In genomic region chr10:117163954-117164292, GRCh38 we compare ENCODE assay signal across 27 cellular contexts. TPM values are rescaled to one million over a fixed set of nuclear protein-coding genes. Genes with fewer than 3 reads are reported as not detected.
DNase-seq lines count a peak whose midpoint lies in the region; ATAC-seq and TF ChIP-seq lines count a peak whose summit lies in the region.
"Had no signal": no experiment of that assay in that cellular context is flagged by ENCODE, and none has a peak within 500 bp of the region (broad histone marks: within the 10 kb centered on the region; RNA-seq: fewer than 3 reads in every experiment).

No MANE protein-coding gene starts in this region.

- no peak overlapping the region for H3K27ac ChIP-seq in CD8-positive, alpha-beta memory T cell (ENCODE audit: low read depth, low read length)
- H3K27ac ChIP-seq in hepatocyte: no peak overlapping the region
- H3K27ac ChIP-seq in psoas muscle: no peak overlapping the region
- no peak overlapping the region for H3K27ac ChIP-seq in prostate gland
- H3K27ac ChIP-seq: adrenal gland, breast epithelium, parathyroid adenoma, right lobe of liver, stomach had no signal

- peak overlapping the region; percentile 82 for H3K4me2 ChIP-seq in hepatocyte

- H3K79me2 ChIP-seq in hepatocyte: no peaks in the 10 kb centered on the region
- H3K79me2 ChIP-seq: parathyroid adenoma had no signal

- H2AFZ ChIP-seq in hepatocyte: peak overlapping the region; percentile 52
- H2AFZ ChIP-seq: parathyroid adenoma had no signal

- no peak for TF ChIP-seq POLR2A in prostate gland (IDR thresholded peaks at IDR 0.05)

- 6% methylated on average over 11 of the region's 11 CpGs for WGBS in hepatocyte (ENCODE audit: low lambda C conversion rate, missing lambda C conversion rate)
- 24 to 58% (median 41%) methylated on average over 11 of the region's 11 CpGs for whole genome bisulfite sequencing in psoas muscle, 3 donors
- WGBS in prostate gland: 18% methylated on average over 11 of the region's 11 CpGs

- H4K20me1 ChIP-seq in hepatocyte (ENCODE audit: insufficient read depth, poor library complexity, severe bottlenecking): no peaks in the 10 kb centered on the region

- H3K9me3 Mint-ChIP-seq in CD8-positive, alpha-beta memory T cell: peaks cover 0 to 3% (median 0%) of the 10 kb centered on the region in 5 donors
- H3K9me3 Mint-ChIP-seq: activated CD4-positive, alpha-beta memory T cell treated with anti-CD3 and anti-CD28 coated beads, Interleukin-2, amount 10 ng/mL, durations not matched to agents 7 days and 5 days had no signal

- no peak overlapping the region for H3K4me3 ChIP-seq in CD8-positive, alpha-beta memory T cell (ENCODE audit: low read length)
- H3K4me3 ChIP-seq in hepatocyte (no peak overlapping the region), psoas muscle (peak overlapping the region; percentile 32), prostate gland (no peak overlapping the region)
- H3K4me3 ChIP-seq: right lobe of liver had no signal

- POLR2A ChIA-PET in CD8-positive, alpha-beta memory T cell (lab: Charles Lee): no interaction called here

- peak overlapping the region in 5 of 7 donors; percentile 15 to 76 (median 43) for H3K4me3 Mint-ChIP-seq in CD8-positive, alpha-beta memory T cell
- peak overlapping the region; percentile 31 for H3K4me3 Mint-ChIP-seq in T-helper 17 cell
- H3K4me3 Mint-ChIP-seq: activated CD4-positive, alpha-beta memory T cell treated with anti-CD3 and anti-CD28 coated beads, Interleukin-2, amount 10 ng/mL, durations not matched to agents 7 days and 5 days had no signal

- H3K9me2 ChIP-seq in hepatocyte (replicated peaks; ENCODE audit: insufficient read depth): no peaks in the 10 kb centered on the region

- TF ChIP-seq CTCF in hepatocyte (IDR thresholded peaks at IDR 0.05; ENCODE audit: poor library complexity) (no peak), psoas muscle (IDR thresholded peaks at IDR 0.05) (no peak), prostate gland (IDR thresholded peaks at IDR 0.05) (no peak)

- DNase-seq in CD8-positive, alpha-beta memory T cell: no peak
- DNase-seq in T-helper 17 cell (no peak), hepatocyte (ENCODE audit: low spot score) (no peak), psoas muscle (no peak), RPMI8226 (no peak), amniotic stem cell (lab: John Stamatoyannopoulos, UW) (no peak), NCI-H2196 treated with DMSO at 0.1 percent for 48 hours (lab: John Stamatoyannopoulos, UW; ENCODE audit: unreplicated experiment) (no peak), prostate gland (ENCODE audit: low spot score) (no peak)
- DNase-seq: activated CD4-positive, alpha-beta memory T cell treated with anti-CD3 and anti-CD28 coated beads, Interleukin-2, amount 10 ng/mL, durations not matched to agents 7 days and 5 days; activated CD4-positive, CD25-positive, alpha-beta regulatory T cell; activated gamma-delta T cell treated with Interleukin-2 at 50 U/mL for 16 hours; adrenal gland; cortex of kidney; NCI-H1105 treated with DMSO at 0.1 percent for 48 hours; NCI-H2029 treated with DMSO at 0.1 percent for 48 hours; NCI-H446; NCI-H82; stomach; T-helper 9 cell; trophoblast cell had no signal

- no peak for ATAC-seq in T-helper 17 cell
- no peak for ATAC-seq in psoas muscle
- ATAC-seq: left colon, right lobe of liver had no signal

- peaks cover 19% of the 10 kb centered on the region for H3K4me1 ChIP-seq in CD8-positive, alpha-beta memory T cell (ENCODE audit: insufficient read depth, low read length)
- H3K4me1 ChIP-seq in hepatocyte (ENCODE audit: insufficient read depth): peaks cover 33% of the 10 kb centered on the region
- H3K4me1 ChIP-seq in psoas muscle: peaks cover 8% of the 10 kb centered on the region
- no peaks in the 10 kb centered on the region for H3K4me1 ChIP-seq in prostate gland (replicated peaks)

- H3K27ac Mint-ChIP-seq in CD8-positive, alpha-beta memory T cell: no peak overlapping the region
- no peak overlapping the region for H3K27ac Mint-ChIP-seq in T-helper 17 cell
- H3K27ac Mint-ChIP-seq: activated CD4-positive, alpha-beta memory T cell treated with anti-CD3 and anti-CD28 coated beads, Interleukin-2, amount 10 ng/mL, durations not matched to agents 7 days and 5 days had no signal

- intact Hi-C loops in psoas muscle (cut with DNase I): no loop called here
- intact Hi-C loops in prostate gland (cut with DNase I): no loop called here

- peaks cover 67% of the 10 kb centered on the region for H3K27me3 ChIP-seq in CD8-positive, alpha-beta memory T cell (ENCODE audit: insufficient read depth, low read length, poor library complexity, severe bottlenecking)
- H3K27me3 ChIP-seq in hepatocyte: peaks cover 98% of the 10 kb centered on the region
- peaks cover 7 to 98% (median 46%) of the 10 kb centered on the region in 3 donors for H3K27me3 ChIP-seq in psoas muscle (ENCODE audit: insufficient read depth in 3 of 3, low read length in 2 of 3)
- H3K27me3 ChIP-seq in prostate gland (replicated peaks; ENCODE audit: insufficient read depth): peaks cover 67% of the 10 kb centered on the region

- H3K9me3 ChIP-seq in CD8-positive, alpha-beta memory T cell (ENCODE audit: low read length): no peaks in the 10 kb centered on the region
- H3K9me3 ChIP-seq in T-helper 17 cell (ENCODE audit: control insufficient read depth, low read length, poor library complexity, severe bottlenecking) (no peaks in the 10 kb centered on the region), hepatocyte (ENCODE audit: low read depth) (no peaks in the 10 kb centered on the region), psoas muscle (no peaks in the 10 kb centered on the region), prostate gland (no peaks in the 10 kb centered on the region)
- H3K9me3 ChIP-seq: adrenal gland, breast epithelium, right lobe of liver, stomach had no signal

- peaks cover 23 to 57% (median 41%) of the 10 kb centered on the region in 3 donors for H3K4me1 Mint-ChIP-seq in CD8-positive, alpha-beta memory T cell
- peaks cover 9% of the 10 kb centered on the region for H3K4me1 Mint-ChIP-seq in T-helper 17 cell

- H3K36me3 ChIP-seq in CD8-positive, alpha-beta memory T cell (ENCODE audit: insufficient read depth, low read length): no peaks in the 10 kb centered on the region
- H3K36me3 ChIP-seq in hepatocyte (replicated peaks; ENCODE audit: insufficient read depth, low read depth): no peaks in the 10 kb centered on the region
- no peaks in the 10 kb centered on the region for H3K36me3 ChIP-seq in psoas muscle (ENCODE audit: insufficient read depth in 1 of 2, low read depth in 1 of 2)
- H3K36me3 ChIP-seq in prostate gland: no peaks in the 10 kb centered on the region
- H3K36me3 ChIP-seq: adrenal gland, breast epithelium, right lobe of liver, stomach had no signal

- CTCF ChIA-PET in CD8-positive, alpha-beta memory T cell (lab: Charles Lee): interaction anchor here (1.2 kb wide), 1 partner anchor 11 kb away, joined by 4 read pairs; no protein-coding TSS in a partner anchor

- H3K36me3 Mint-ChIP-seq in CD8-positive, alpha-beta memory T cell: peaks cover 0 to 1% (median 0%) of the 10 kb centered on the region in 3 donors
- peaks cover 4% of the 10 kb centered on the region for H3K36me3 Mint-ChIP-seq in T-helper 17 cell (ENCODE audit: low read depth)

- H3K27me3 Mint-ChIP-seq in CD8-positive, alpha-beta memory T cell: peaks cover 72 to 74% of the 10 kb centered on the region in 2 donors
- peaks cover 89% of the 10 kb centered on the region for H3K27me3 Mint-ChIP-seq in T-helper 17 cell

RNA-seq across cellular contexts. Expression of gene VAX1, which starts 25.9 kb away (rescaled TPM):
- not detected for total RNA-seq in CD8-positive, alpha-beta memory T cell
- polyA plus RNA-seq in CD8-positive, alpha-beta memory T cell: not detected
- total RNA-seq in T-helper 17 cell (not detected), hepatocyte (not detected in 2 replicates), psoas muscle (not detected), prostate gland (not detected)
- polyA plus RNA-seq in hepatocyte (not detected in 2 replicates), psoas muscle (not detected)
- total RNA-seq: activated CD4-positive, alpha-beta memory T cell treated with anti-CD3 and anti-CD28 coated beads, Interleukin-2, amount 10 ng/mL, durations not matched to agents 7 days and 5 days; adrenal gland; breast epithelium; left colon; M059J; mesenteric fat pad; OCI-LY7; right lobe of liver; stomach had no signal
- polyA plus RNA-seq: adrenal gland, stomach had no signal

RNA-seq across cellular contexts. Expression of gene KCNK18, which starts 33.4 kb away (rescaled TPM):
- not detected for total RNA-seq in CD8-positive, alpha-beta memory T cell
- not detected for polyA plus RNA-seq in CD8-positive, alpha-beta memory T cell
- total RNA-seq in T-helper 17 cell (not detected), hepatocyte (not detected in 2 replicates), psoas muscle (not detected), prostate gland (not detected)
- polyA plus RNA-seq in hepatocyte (not detected in 2 replicates), psoas muscle (not detected)
- total RNA-seq: activated CD4-positive, alpha-beta memory T cell treated with anti-CD3 and anti-CD28 coated beads, Interleukin-2, amount 10 ng/mL, durations not matched to agents 7 days and 5 days; adrenal gland; breast epithelium; left colon; M059J; mesenteric fat pad; OCI-LY7; right lobe of liver; stomach had no signal
- polyA plus RNA-seq: adrenal gland, stomach had no signal
